ENCODE assay signal across 15 cellular contexts in genomic region chr16:24671455-24671954, GRCh38. TPM values are rescaled to one million over a fixed set of nuclear protein-coding genes. Genes with fewer than 3 reads are reported as not detected.
DNase-seq lines count a peak whose midpoint lies in the region; ATAC-seq and TF ChIP-seq lines count a peak whose summit lies in the region.
"Had no signal": no experiment of that assay in that cellular context is flagged by ENCODE, and none has a peak within 500 bp of the region (broad histone marks: within the 10 kb centered on the region; RNA-seq: fewer than 3 reads in every experiment).

No MANE protein-coding gene starts in this region.

- H3K4me3 Mint-ChIP-seq in activated T-cell treated with anti-CD3 and anti-CD28 coated beads, Interleukin-2, amount 50 U/mL, for 24 hours = no peak overlapping the region
- H3K4me3 Mint-ChIP-seq in glutamatergic neuron (ENCODE audit: unreplicated experiment) = peak overlapping the region; percentile 19
- H3K4me3 Mint-ChIP-seq: activated naive CD8-positive, alpha-beta T cell treated with anti-CD3 and anti-CD28 coated beads for 36 hours; natural killer cell treated with Interleukin-12 subunit alpha and Interleukin-12 subunit beta and Interleukin-15 and Interleukin-18, amount 100 ng/mL, for 72 hours had no signal

- H3K9me3 Mint-ChIP-seq in activated T-cell treated with anti-CD3 and anti-CD28 coated beads, Interleukin-2, amount 50 U/mL, for 24 hours = no peaks in the 10 kb centered on the region
- H3K9me3 Mint-ChIP-seq in glutamatergic neuron (ENCODE audit: unreplicated experiment) = peaks cover 2% of the 10 kb centered on the region
- H3K9me3 Mint-ChIP-seq: activated naive CD8-positive, alpha-beta T cell treated with anti-CD3 and anti-CD28 coated beads for 36 hours; natural killer cell treated with Interleukin-12 subunit alpha and Interleukin-12 subunit beta and Interleukin-15 and Interleukin-18, amount 100 ng/mL, for 72 hours had no signal

- DNase-seq in activated T-cell treated with anti-CD3 and anti-CD28 coated beads, Interleukin-2, amount 50 U/mL, for 48 hours = peak; percentile 19 to 23
- DNase-seq in activated T-cell treated with anti-CD3 and anti-CD28 coated beads, Interleukin-2, amount 50 U/mL, for 24 hours = no peak
- DNase-seq in ascending aorta (ENCODE audit: low spot score in 2 of 2) = no peak
- no peak for DNase-seq in glutamatergic neuron
- no peak for DNase-seq in NCI-H1436 (lab: John Stamatoyannopoulos, UW)
- DNase-seq: activated naive CD8-positive, alpha-beta T cell treated with anti-CD3 and anti-CD28 coated beads for 36 hours; erythroblast; NCI-H1436 treated with DMSO at 0.1 percent for 48 hours; stimulated activated naive CD4-positive, alpha-beta T cell; T-helper 1 cell had no signal

- H3K36me3 Mint-ChIP-seq in activated T-cell treated with anti-CD3 and anti-CD28 coated beads, Interleukin-2, amount 50 U/mL, for 24 hours (ENCODE audit: low read depth) = no peaks in the 10 kb centered on the region
- no peaks in the 10 kb centered on the region for H3K36me3 Mint-ChIP-seq in glutamatergic neuron (ENCODE audit: unreplicated experiment)
- H3K36me3 Mint-ChIP-seq: activated naive CD8-positive, alpha-beta T cell treated with anti-CD3 and anti-CD28 coated beads for 36 hours; natural killer cell treated with Interleukin-12 subunit alpha and Interleukin-12 subunit beta and Interleukin-15 and Interleukin-18, amount 100 ng/mL, for 72 hours had no signal

- intact Hi-C loops in ascending aorta (cut with DNase I) = loop anchor here (1.0 to 2.0 kb wide), 2 partner anchors 15 to 57 kb away; partner anchors contain the start of gene TNRC6A

- peaks cover 45% of the 10 kb centered on the region for H3K4me1 Mint-ChIP-seq in activated T-cell treated with anti-CD3 and anti-CD28 coated beads, Interleukin-2, amount 50 U/mL, for 24 hours (ENCODE audit: low read depth)
- H3K4me1 Mint-ChIP-seq in glutamatergic neuron (ENCODE audit: low read depth, unreplicated experiment) = peaks cover 9% of the 10 kb centered on the region

- H3K27me3 ChIP-seq in ascending aorta = no peaks in the 10 kb centered on the region

- ATAC-seq in GM21825 (IDR thresholded peaks at IDR 0.05; ENCODE audit: unreplicated experiment) = no peak
- no peak for ATAC-seq in GM21360 (IDR thresholded peaks at IDR 0.05; ENCODE audit: unreplicated experiment)
- ATAC-seq: activated CD4-positive, CD25-positive, alpha-beta regulatory T cell treated with anti-CD3 and anti-CD28 coated beads, Interleukin-2, amount 50 U/mL, for 24 hours; natural killer cell treated with Interleukin-12 subunit alpha and Interleukin-12 subunit beta and Interleukin-15 and Interleukin-18, amount 100 ng/mL, for 72 hours had no signal

- H3K36me3 ChIP-seq in ascending aorta = no peaks in the 10 kb centered on the region

- H3K27me3 Mint-ChIP-seq in activated T-cell treated with anti-CD3 and anti-CD28 coated beads, Interleukin-2, amount 50 U/mL, for 24 hours = peaks cover 14% of the 10 kb centered on the region
- peaks cover 6% of the 10 kb centered on the region for H3K27me3 Mint-ChIP-seq in glutamatergic neuron (ENCODE audit: unreplicated experiment)

- no peak overlapping the region for H3K27ac Mint-ChIP-seq in activated T-cell treated with anti-CD3 and anti-CD28 coated beads, Interleukin-2, amount 50 U/mL, for 24 hours
- H3K27ac Mint-ChIP-seq in glutamatergic neuron (ENCODE audit: unreplicated experiment) = no peak overlapping the region
- H3K27ac Mint-ChIP-seq: activated naive CD8-positive, alpha-beta T cell treated with anti-CD3 and anti-CD28 coated beads for 36 hours; natural killer cell treated with Interleukin-12 subunit alpha and Interleukin-12 subunit beta and Interleukin-15 and Interleukin-18, amount 100 ng/mL, for 72 hours had no signal

- peak overlapping the region; percentile 91 to 93 for H3K27ac ChIP-seq in ascending aorta
- peak overlapping the region; percentile 93 for H3K27ac ChIP-seq in temporal lobe (ENCODE audit: low read depth, low read length)

- H3K9me3 ChIP-seq in ascending aorta = no peaks in the 10 kb centered on the region

- peaks cover 9 to 23% of the 10 kb centered on the region in 2 donors for H3K4me1 ChIP-seq in ascending aorta

- peak overlapping the region in 1 of 2 donors; percentile 39 for H3K4me3 ChIP-seq in ascending aorta

- no peak for TF ChIP-seq CTCF in ascending aorta (IDR thresholded peaks at IDR 0.05)
- peak; percentile 28 for TF ChIP-seq CTCF in glutamatergic neuron (IDR thresholded peaks at IDR 0.05; ENCODE audit: partially characterized antibody, unreplicated experiment)

RNA-seq across cellular contexts. Expression of gene TNRC6A, which starts 57.9 kb away (rescaled TPM):
- total RNA-seq in ascending aorta = 36.7 TPM
- 91.6 TPM for total RNA-seq in glutamatergic neuron (ENCODE audit: unreplicated experiment)
- total RNA-seq in temporal lobe = 49.9 TPM

Comparison
In these comparisons a context has a peak if more than half of its experiments do, and no peak if none do; other contexts are left out.
1. DNase-seq: peak in activated T-cell treated with anti-CD3 and anti-CD28 coated beads, Interleukin-2, amount 50 U/mL, for 48 hours (2 of 2); none in activated T-cell treated with anti-CD3 and anti-CD28 coated beads, Interleukin-2, amount 50 U/mL, for 24 hours (single experiment), ascending aorta (0 of 2), glutamatergic neuron (single experiment) and NCI-H1436 (single experiment).